Comparison of ENCODE assay signal across 8 cellular contexts in genomic region chr5:126780165-126780827, GRCh38.
A peak's percentile ranks its signal among the peaks of the same experiment; 100 is the strongest.
DNase-seq lines count a peak whose midpoint lies in the region; ATAC-seq and TF ChIP-seq lines count a peak whose summit lies in the region.

No MANE protein-coding gene starts in this region.

- in situ Hi-C loops in astrocyte of the spinal cord (cut with HindIII; ENCODE audit: low sequenced_read_pairs) = no loop called here

- H3K4me3 ChIP-seq in SK-N-MC = peak overlapping the region; percentile 95; the same call in 1 of the 2 replicates
- no peak overlapping the region for H3K4me3 ChIP-seq in astrocyte of the spinal cord (ENCODE audit: low read depth, low read length)

- no peak overlapping the region for H3K9ac ChIP-seq in SK-N-MC (ENCODE audit: insufficient read length)

- H3K36me3 ChIP-seq in KOPT-K1 (ENCODE audit: insufficient read depth, low read length) = peaks cover 45% of the 10 kb centered on the region
- peaks cover 37% of the 10 kb centered on the region for H3K36me3 ChIP-seq in SK-N-MC (ENCODE audit: insufficient read depth, low read length)

- H3K9me3 ChIP-seq in KOPT-K1 (ENCODE audit: insufficient read depth, low read length, poor library complexity, severe bottlenecking) (no peaks in the 10 kb centered on the region), SK-N-MC (ENCODE audit: low read depth, low read length) (no peaks in the 10 kb centered on the region)

- H3K27ac ChIP-seq in KOPT-K1 (ENCODE audit: low read depth, low read length, poor library complexity, severe bottlenecking) (peak overlapping the region; percentile 100), SK-N-MC (no peak overlapping the region)

- TF ChIP-seq CTCF in astrocyte of the spinal cord (IDR thresholded peaks at IDR 0.05; ENCODE audit: low read depth, low read length) = peak; percentile 71

- ATAC-seq in GM21825 (IDR thresholded peaks at IDR 0.05; ENCODE audit: unreplicated experiment) = no peak

- DNase-seq in NCI-H1092 treated with DMSO at 0.1 percent for 48 hours (lab: John Stamatoyannopoulos, UW) (peak; percentile 38), NCI-H1092 (lab: John Stamatoyannopoulos, UW) (no peak), SK-N-MC (ENCODE audit: low read depth, low spot score) (no peak), astrocyte of the spinal cord (ENCODE audit: low read depth, low spot score) (peak; percentile 81), iris pigment epithelial cell (ENCODE audit: low read depth) (peak; percentile 82)
- peak; percentile 19 to 50 for DNase-seq in stimulated activated CD4-positive, alpha-beta T cell treated with anti-CD3 and anti-CD28 coated beads, Interleukin-4, amount 100 ng/mL, for 4 hours

Comparison
In these comparisons a context has a peak if more than half of its experiments do, and no peak if none do; other contexts are left out.
1. DNase-seq: peak in NCI-H1092 treated with DMSO at 0.1 percent for 48 hours (single experiment), astrocyte of the spinal cord (single experiment), iris pigment epithelial cell (single experiment) and stimulated activated CD4-positive, alpha-beta T cell treated with anti-CD3 and anti-CD28 coated beads, Interleukin-4, amount 100 ng/mL, for 4 hours (2 of 2); none in NCI-H1092 (single experiment) and SK-N-MC (single experiment).